In genomic region chr2:207625014-207625755, GRCh38 we compare ENCODE assay signal across 1 cellular context.
A peak's percentile ranks its signal among the peaks of the same experiment; 100 is the strongest.
TF ChIP-seq lines count a peak whose summit lies in the region.

METTL21A (minus strand) TSS chr2:207625394; CDS start chr2:207624375, 1,019 bp downstream.

TF ChIP-seq in HepG2, 621 proteins besides CTCF, POLR2A, EP300 and RAD21 (continued from another document and continues in another):
- no peak for TF ChIP-seq KIAA2018 (CRISPR knock-in tag; IDR thresholded peaks at IDR 0.05; ENCODE audit: borderline replicate concordance)
- TF ChIP-seq JUND (CRISPR knock-in tag; IDR thresholded peaks at IDR 0.05) = peak; percentile 80; the same call in 1 of the 2 replicates
- peak; percentile 85 for TF ChIP-seq UBTF (CRISPR knock-in tag; IDR thresholded peaks at IDR 0.05)
- no peak for TF ChIP-seq RBAK (CRISPR knock-in tag; IDR thresholded peaks at IDR 0.05)
- TF ChIP-seq KMT2B (CRISPR knock-in tag; IDR thresholded peaks at IDR 0.05) = peak; percentile 70
- peak; percentile 95; the same call in 1 of the 2 replicates for TF ChIP-seq POGK (CRISPR knock-in tag; conservative IDR thresholded peaks at IDR 0.05)
- TF ChIP-seq ZNF737 (CRISPR knock-in tag; IDR thresholded peaks at IDR 0.05; ENCODE audit: borderline replicate concordance) = no peak
- 0 out of 2 replicates have a peak, but pooled peaks have one; percentile 48 for TF ChIP-seq ZNF713 (CRISPR knock-in tag; IDR thresholded peaks at IDR 0.05)
- no peak for TF ChIP-seq PTBP1 (IDR thresholded peaks at IDR 0.05; ENCODE audit: low read depth, low read length, poor library complexity, severe bottlenecking)
- no peak for TF ChIP-seq NONO (IDR thresholded peaks at IDR 0.05)
- TF ChIP-seq NONO (CRISPR knock-in tag; conservative IDR thresholded peaks at IDR 0.05) = peak; percentile 66; the same call in 1 of the 2 replicates
- TF ChIP-seq SIN3A (IDR thresholded peaks at IDR 0.05; ENCODE audit: borderline replicate concordance, low read depth, low read length) = peak; percentile 88; the same call in 1 of the 2 replicates
- TF ChIP-seq TMF1 (CRISPR knock-in tag; IDR thresholded peaks at IDR 0.05; ENCODE audit: low read depth) = no peak; the same call in 1 of the 2 replicates
- TF ChIP-seq HMGA1 (CRISPR knock-in tag; conservative IDR thresholded peaks at IDR 0.05) = no peak
- peak; percentile 33; the same call in 1 of the 2 replicates for TF ChIP-seq JUN (CRISPR knock-in tag; IDR thresholded peaks at IDR 0.05)
- peak; percentile 79; the same call in 1 of the 2 replicates for TF ChIP-seq ZIK1 (CRISPR knock-in tag; IDR thresholded peaks at IDR 0.05; ENCODE audit: borderline replicate concordance, low read depth)
- peak; percentile 90 for TF ChIP-seq KLF6 (CRISPR knock-in tag; IDR thresholded peaks at IDR 0.05)
- no peak; the same call in 1 of the 2 replicates for TF ChIP-seq CHD2 (IDR thresholded peaks at IDR 0.05; ENCODE audit: low read depth, low read length)
- TF ChIP-seq ZNF597 (CRISPR knock-in tag; IDR thresholded peaks at IDR 0.05) = no peak
- TF ChIP-seq ZSCAN21 (CRISPR knock-in tag; IDR thresholded peaks at IDR 0.05; ENCODE audit: borderline replicate concordance) = peak; percentile 96
- peak; percentile 75 for TF ChIP-seq ZNF430 (CRISPR knock-in tag; IDR thresholded peaks at IDR 0.05)
- no peak for TF ChIP-seq ATF1 (CRISPR knock-in tag; IDR thresholded peaks at IDR 0.05)
- TF ChIP-seq SPEN (CRISPR knock-in tag; IDR thresholded peaks at IDR 0.05; ENCODE audit: low read depth) = peak; percentile 76
- TF ChIP-seq NFATC3 (CRISPR knock-in tag; IDR thresholded peaks at IDR 0.05) = no peak
- TF ChIP-seq ZNF749 (CRISPR knock-in tag; IDR thresholded peaks at IDR 0.05; ENCODE audit: borderline replicate concordance) = no peak
- TF ChIP-seq STAT6 (CRISPR knock-in tag; IDR thresholded peaks at IDR 0.05; ENCODE audit: borderline replicate concordance) = no peak; the same call in 1 of the 2 replicates
- no peak for TF ChIP-seq ZNF576 (CRISPR knock-in tag; IDR thresholded peaks at IDR 0.05)
- peak; percentile 65; the same call in 1 of the 2 replicates for TF ChIP-seq FOXK1 (CRISPR knock-in tag; IDR thresholded peaks at IDR 0.05; ENCODE audit: borderline replicate concordance, low read depth)
- TF ChIP-seq ZBTB42 (CRISPR knock-in tag; IDR thresholded peaks at IDR 0.05) = 0 out of 2 replicates have a peak, but pooled peaks have one; percentile 32
- TF ChIP-seq TGIF2 (CRISPR knock-in tag; IDR thresholded peaks at IDR 0.05) = peak; percentile 49; the same call in 1 of the 2 replicates
- TF ChIP-seq ZHX2 (IDR thresholded peaks at IDR 0.05; ENCODE audit: low read depth) = no peak
- TF ChIP-seq ZHX2 (CRISPR knock-in tag; IDR thresholded peaks at IDR 0.05; ENCODE audit: borderline replicate concordance) = peak; percentile 88
- TF ChIP-seq KLF15 (CRISPR knock-in tag; IDR thresholded peaks at IDR 0.05; ENCODE audit: borderline replicate concordance) = no peak
- TF ChIP-seq RNF2 (conservative IDR thresholded peaks at IDR 0.05; ENCODE audit: low read depth) = peak; percentile 56; the same call in 1 of the 2 replicates
